ENCODE assay signal across 8 cellular contexts in genomic region chr17:78986048-78986648, GRCh38. TPM values are rescaled to one million over a fixed set of nuclear protein-coding genes. Genes with fewer than 3 reads are reported as not detected.
A peak's percentile ranks its signal among the peaks of the same experiment; 100 is the strongest.
DNase-seq lines count a peak whose midpoint lies in the region; ATAC-seq and TF ChIP-seq lines count a peak whose summit lies in the region.

No MANE protein-coding gene starts in this region.

- peaks cover 8% of the 10 kb centered on the region for H3K27me3 Mint-ChIP-seq in CD4-positive, CD25-positive, alpha-beta regulatory T cell
- H3K27me3 Mint-ChIP-seq in WTC11 (ENCODE audit: low read depth): no peaks in the 10 kb centered on the region; the same call in 1 of the 2 replicates

- peaks cover 8% of the 10 kb centered on the region for H3K4me1 ChIP-seq in CD4-positive, CD25-positive, alpha-beta regulatory T cell (ENCODE audit: control insufficient read depth, insufficient read depth, low read length, poor library complexity, severe bottlenecking)
- peaks cover 11 to 44% (median 37%) of the 10 kb centered on the region in 6 donors for H3K4me1 ChIP-seq in spleen

- peaks cover 9% of the 10 kb centered on the region for H3K36me3 ChIP-seq in CD4-positive, CD25-positive, alpha-beta regulatory T cell (ENCODE audit: control insufficient read depth, insufficient read depth, low read length)
- peaks cover 0 to 23% (median 13%) of the 10 kb centered on the region in 6 donors for H3K36me3 ChIP-seq in spleen

- WGBS in spleen, 5 donors: 14 to 21% (median 17%) methylated on average over 6 of the region's 6 CpGs

- intact Hi-C loops in left ventricle myocardium superior (cut with micrococcal nuclease): no loop called here
- intact Hi-C loops in spleen (cut with DNase I; ENCODE audit: low total_unique reads): no loop called here

- H3K4me3 ChIP-seq in CD4-positive, CD25-positive, alpha-beta regulatory T cell (ENCODE audit: low read depth, low read length): peak overlapping the region; percentile 35
- H3K4me3 ChIP-seq in spleen: peak overlapping the region; percentile 2 to 64 (median 32)

- H3K4me1 Mint-ChIP-seq in CD4-positive, CD25-positive, alpha-beta regulatory T cell: peaks cover 12 to 17% (median 14%) of the 10 kb centered on the region in 4 donors
- H3K4me1 Mint-ChIP-seq in WTC11: peaks cover 15% of the 10 kb centered on the region

- H3K36me3 Mint-ChIP-seq in CD4-positive, CD25-positive, alpha-beta regulatory T cell: no peaks in the 10 kb centered on the region
- H3K36me3 Mint-ChIP-seq in WTC11: peaks cover 2% of the 10 kb centered on the region

- TF ChIP-seq POLR2A in spleen (IDR thresholded peaks at IDR 0.05): peak in 1 of 3 donors; percentile 37

- ATAC-seq in CD4-positive, CD25-positive, alpha-beta regulatory T cell (ENCODE audit: low read depth in 2 of 2): peak; percentile 55 to 73
- ATAC-seq in WTC11 (no peak), left ventricle myocardium superior (peak; percentile 77)

- H3K27me3 ChIP-seq in CD4-positive, CD25-positive, alpha-beta regulatory T cell (ENCODE audit: control insufficient read depth, insufficient read depth, low read length): no peaks in the 10 kb centered on the region
- H3K27me3 ChIP-seq in spleen (replicated peaks in 1 of 7): no peaks in the 10 kb centered on the region

- H3K9me3 ChIP-seq in CD4-positive, CD25-positive, alpha-beta regulatory T cell (ENCODE audit: control insufficient read depth in 2 of 2, low read length in 2 of 2): no peaks in the 10 kb centered on the region
- H3K9me3 ChIP-seq in spleen: no peaks in the 10 kb centered on the region

- TF ChIP-seq CTCF in WTC11 (IDR thresholded peaks at IDR 0.05) (no peak), spleen (IDR thresholded peaks at IDR 0.05 in 8 of 11, conservative IDR thresholded peaks at IDR 0.05 in 3 of 11) (peak in 7 of 11 experiments; percentile 27 to 55 (median 42))

- DNase-seq in CD4-positive, CD25-positive, alpha-beta regulatory T cell: peak in 1 of 3 donors; percentile 61
- peak; percentile 41 for DNase-seq in KG1 (lab: John Stamatoyannopoulos, UW)
- DNase-seq in WTC11 (ENCODE audit: low spot score): no peak
- DNase-seq in left ventricle myocardium superior: peak; percentile 59
- no peak for DNase-seq in spleen
- no peak for DNase-seq in inferior parietal cortex (ENCODE audit: extremely low spot score)
- DNase-seq in NCI-H128 (lab: John Stamatoyannopoulos, UW; ENCODE audit: unreplicated experiment): no peak
- DNase-seq in NCI-H1694 (lab: John Stamatoyannopoulos, UW): no peak

- H3K27ac ChIP-seq in CD4-positive, CD25-positive, alpha-beta regulatory T cell (ENCODE audit: insufficient read depth, low read length, poor library complexity, severe bottlenecking): no peak overlapping the region
- H3K27ac ChIP-seq in spleen: peak overlapping the region; percentile 68 to 87 (median 78)

- POLR2A ChIA-PET in WTC11 (lab: Charles Lee): no interaction called here

- H3K4me3 Mint-ChIP-seq in CD4-positive, CD25-positive, alpha-beta regulatory T cell: peak overlapping the region; percentile 4 to 82 (median 56)
- H3K4me3 Mint-ChIP-seq in WTC11: peak overlapping the region; percentile 28; the same call in 1 of the 2 replicates

- CTCF ChIA-PET in WTC11 (lab: Charles Lee): interaction anchor here (1.0 to 1.9 kb wide), 6 partner anchors 11 to 122 kb away, joined by 3 to 8 read pairs (median 4); no protein-coding TSS in a partner anchor

- H3K27ac Mint-ChIP-seq in CD4-positive, CD25-positive, alpha-beta regulatory T cell: peak overlapping the region in 1 of 3 donors; percentile 60
- peak overlapping the region; percentile 14; the same call in 1 of the 2 replicates for H3K27ac Mint-ChIP-seq in WTC11

- H3K9me3 Mint-ChIP-seq in CD4-positive, CD25-positive, alpha-beta regulatory T cell: peaks cover 0 to 4% (median 0%) of the 10 kb centered on the region in 7 donors
- no peaks in the 10 kb centered on the region for H3K9me3 Mint-ChIP-seq in WTC11

TF ChIP-seq in WTC11, 78 proteins besides CTCF, POLR2A, EP300 and RAD21 (continues in another document):
- TF ChIP-seq TEAD4 (CRISPR knock-in tag; IDR thresholded peaks at IDR 0.05) (no peak), ZNF281 (CRISPR knock-in tag; IDR thresholded peaks at IDR 0.05) (no peak), PRDM15 (CRISPR knock-in tag; IDR thresholded peaks at IDR 0.05) (no peak)
- TF ChIP-seq, protein P1, sequence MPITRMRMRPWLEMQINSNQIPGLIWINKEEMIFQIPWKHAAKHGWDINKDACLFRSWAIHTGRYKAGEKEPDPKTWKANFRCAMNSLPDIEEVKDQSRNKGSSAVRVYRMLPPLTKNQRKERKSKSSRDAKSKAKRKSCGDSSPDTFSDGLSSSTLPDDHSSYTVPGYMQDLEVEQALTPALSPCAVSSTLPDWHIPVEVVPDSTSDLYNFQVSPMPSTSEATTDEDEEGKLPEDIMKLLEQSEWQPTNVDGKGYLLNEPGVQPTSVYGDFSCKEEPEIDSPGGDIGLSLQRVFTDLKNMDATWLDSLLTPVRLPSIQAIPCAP (CRISPR knock-in tag; IDR thresholded peaks at IDR 0.05): no peak
- TF ChIP-seq, protein P2, sequence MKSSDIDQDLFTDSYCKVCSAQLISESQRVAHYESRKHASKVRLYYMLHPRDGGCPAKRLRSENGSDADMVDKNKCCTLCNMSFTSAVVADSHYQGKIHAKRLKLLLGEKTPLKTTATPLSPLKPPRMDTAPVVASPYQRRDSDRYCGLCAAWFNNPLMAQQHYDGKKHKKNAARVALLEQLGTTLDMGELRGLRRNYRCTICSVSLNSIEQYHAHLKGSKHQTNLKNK (CRISPR knock-in tag; IDR thresholded peaks at IDR 0.05): no peak

RNA-seq across cellular contexts. Expression of gene LGALS3BP, which starts 6.4 kb away (rescaled TPM):
- 25.0 TPM for total RNA-seq in CD4-positive, CD25-positive, alpha-beta regulatory T cell
- 10 to 100 TPM; 23.4 to 43.5 (median 28.8) TPM for polyA plus RNA-seq in CD4-positive, CD25-positive, alpha-beta regulatory T cell
- total RNA-seq in WTC11 (2021) (57.9 to 88.6 TPM (median 86.9 TPM) in 3 replicates), left ventricle myocardium superior (822 TPM), spleen (100 to 1,000 TPM in 5 of 7 donors, 10 to 100 TPM in 2; 85.7 to 188 (median 108) TPM)
- 10 to 100 TPM; 33.6 to 58.7 (median 38.3) TPM for polyA plus RNA-seq in spleen

RNA-seq across cellular contexts. Expression of gene CANT1, which starts 23.4 kb away (rescaled TPM):
- total RNA-seq in CD4-positive, CD25-positive, alpha-beta regulatory T cell: 49.6 TPM
- polyA plus RNA-seq in CD4-positive, CD25-positive, alpha-beta regulatory T cell: 10 to 100 TPM in 1 of 4 donors, 1 to 10 TPM in 3; 8.5 to 11.7 (median 9.6) TPM
- total RNA-seq in WTC11 (2021): 34.1 to 39.7 TPM (median 35.1 TPM) in 3 replicates
- 28.2 TPM for total RNA-seq in left ventricle myocardium superior
- 10 to 100 TPM; 48.1 to 76.6 (median 61.2) TPM for total RNA-seq in spleen
- 10 to 100 TPM; 11.2 to 22.1 (median 12.3) TPM for polyA plus RNA-seq in spleen

RNA-seq across cellular contexts. Expression of gene C1QTNF1, which starts 37.8 kb away (rescaled TPM):
- total RNA-seq in CD4-positive, CD25-positive, alpha-beta regulatory T cell: not detected
- polyA plus RNA-seq in CD4-positive, CD25-positive, alpha-beta regulatory T cell: not detected
- total RNA-seq in WTC11 (2021) (1.5 to 2.7 TPM (median 1.7 TPM) in 3 replicates), left ventricle myocardium superior (247 TPM), spleen (100 to 1,000 TPM in 1 of 7 donors, 10 to 100 TPM in 6; 26.5 to 101 (median 69.9) TPM)
- 10 to 100 TPM; 14.7 to 29.1 (median 25.3) TPM for polyA plus RNA-seq in spleen

Comparison
In these comparisons a context has a peak if more than half of its experiments do, and no peak if none do; other contexts are left out.
1. DNase-seq: peak in KG1 (single experiment) and left ventricle myocardium superior (single experiment); none in WTC11 (single experiment), spleen (single experiment), inferior parietal cortex (single experiment), NCI-H128 (single experiment) and NCI-H1694 (single experiment).